ENCODE assay signal across 8 cellular contexts in genomic region chr16:22192261-22193133, GRCh38. TPM values are rescaled to one million over a fixed set of nuclear protein-coding genes. Genes with fewer than 3 reads are reported as not detected.
DNase-seq lines count a peak whose midpoint lies in the region; ATAC-seq and TF ChIP-seq lines count a peak whose summit lies in the region.

No MANE protein-coding gene starts in this region.

- H3K36me3 ChIP-seq in SJSA1 (no peaks in the 10 kb centered on the region), heart left ventricle (no peaks in the 10 kb centered on the region)

- H3K27me3 ChIP-seq in HL-60 (ENCODE audit: insufficient read depth, poor library complexity, severe bottlenecking) (no peaks in the 10 kb centered on the region), SJSA1 (replicated peaks) (no peaks in the 10 kb centered on the region), heart left ventricle (no peaks in the 10 kb centered on the region)

- H3K4me3 Mint-ChIP-seq in activated naive CD4-positive, alpha-beta T cell treated with anti-CD3 and anti-CD28 coated beads, Interleukin-2, amount 50 U/mL, for 24 hours, result peak overlapping the region; percentile 91

- H3K4me3 ChIP-seq in GM12865 (ENCODE audit: low read depth, low read length), result peak overlapping the region; percentile 82
- peak overlapping the region; percentile 70 for H3K4me3 ChIP-seq in HL-60 (replicated peaks; ENCODE audit: insufficient read depth, low read length)
- H3K4me3 ChIP-seq in SJSA1, result peak overlapping the region; percentile 53
- peak overlapping the region in 11 of 12 donors; percentile 34 to 94 (median 76) for H3K4me3 ChIP-seq in heart left ventricle

- H3K27me3 Mint-ChIP-seq in activated naive CD4-positive, alpha-beta T cell treated with anti-CD3 and anti-CD28 coated beads, Interleukin-2, amount 50 U/mL, for 24 hours, result peaks cover 2% of the 10 kb centered on the region

- H3K27ac ChIP-seq in HL-60 (replicated peaks) (no peak overlapping the region), SJSA1 (peak overlapping the region; percentile 76), heart left ventricle (peak overlapping the region; percentile 90 to 99 (median 96))

- intact Hi-C loops in heart left ventricle (cut with DNase I), result loop anchor here in 2 of 10 donors (5.0 to 10.0 kb wide), 4 partner anchors 180 to 1028 kb away; partner anchors contain the start of genes CDR2 (in 2 of the 2) and USP31 (in 1 of the 2)

- H3K4me1 Mint-ChIP-seq in activated naive CD4-positive, alpha-beta T cell treated with anti-CD3 and anti-CD28 coated beads, Interleukin-2, amount 50 U/mL, for 24 hours, result peaks cover 72% of the 10 kb centered on the region

- peak overlapping the region; percentile 92 for H3K27ac Mint-ChIP-seq in activated naive CD4-positive, alpha-beta T cell treated with anti-CD3 and anti-CD28 coated beads, Interleukin-2, amount 50 U/mL, for 24 hours

- H3K36me3 Mint-ChIP-seq in activated naive CD4-positive, alpha-beta T cell treated with anti-CD3 and anti-CD28 coated beads, Interleukin-2, amount 50 U/mL, for 24 hours, result peaks cover 2% of the 10 kb centered on the region

- TF ChIP-seq POLR2A in heart left ventricle (IDR thresholded peaks at IDR 0.05), result peak in 1 of 2 donors; percentile 19

- H3K9me3 Mint-ChIP-seq in activated naive CD4-positive, alpha-beta T cell treated with anti-CD3 and anti-CD28 coated beads, Interleukin-2, amount 50 U/mL, for 24 hours, result peaks cover 8% of the 10 kb centered on the region

- peak; percentile 4 to 27 (median 14) for ATAC-seq in heart left ventricle

- WGBS in heart left ventricle, 4 donors, result 23 to 27% (median 24%) methylated on average over 16 of the region's 16 CpGs

- H3K9me3 ChIP-seq in SJSA1 (replicated peaks) (no peaks in the 10 kb centered on the region), heart left ventricle (no peaks in the 10 kb centered on the region)

- H3K4me1 ChIP-seq in SJSA1 (replicated peaks) (peaks cover 20% of the 10 kb centered on the region), heart left ventricle (peaks cover 4 to 63% (median 32%) of the 10 kb centered on the region in 12 donors)

- TF ChIP-seq CTCF in GM12865 (IDR thresholded peaks at IDR 0.05; ENCODE audit: insufficient read depth, low read depth, low read length, missing control alignments), result no peak
- TF ChIP-seq CTCF in HL-60 (IDR thresholded peaks at IDR 0.05; ENCODE audit: insufficient read depth, low read length), result no peak
- no peak for TF ChIP-seq CTCF in heart left ventricle (IDR thresholded peaks at IDR 0.05)

- DNase-seq in GM12865 (ENCODE audit: low read depth), result peak; percentile 94
- DNase-seq in HL-60 (ENCODE audit: low read depth in 1 of 2, low spot score in 1 of 2), result peak in 1 of 2 experiments; percentile 88
- DNase-seq in SJSA1 (ENCODE audit: low read depth in 1 of 2, low spot score in 2 of 2), result peak; percentile 76 to 86
- peak; percentile 83 to 90 (median 84) for DNase-seq in heart left ventricle
- peak; percentile 97 for DNase-seq in pulmonary artery endothelial cell (ENCODE audit: low read depth, low spot score)
- peak; percentile 89 for DNase-seq in ureter (ENCODE audit: low spot score)
- DNase-seq in RKO (ENCODE audit: low spot score), result no peak

RNA-seq across cellular contexts. Expression of gene EEF2K, which starts 13.6 kb away (rescaled TPM):
- 6.5 and 11.2 TPM in 2 replicates for total RNA-seq in SJSA1 (2014; rRNA removed; shearing (Covaris generic))
- 10 to 100 TPM; 16.4 to 33.6 (median 24.6) TPM for total RNA-seq in heart left ventricle
- 1 to 10 TPM; 8.3 to 9.6 TPM for polyA plus RNA-seq in heart left ventricle
- 29.5 and 36.8 TPM in 2 replicates for total RNA-seq in pulmonary artery endothelial cell
- total RNA-seq in ureter, result 52.7 TPM

RNA-seq across cellular contexts. Expression of gene SDR42E2, which starts 30.2 kb away (rescaled TPM):
- total RNA-seq in SJSA1 (2014; rRNA removed; shearing (Covaris generic)), result not detected in 2 replicates
- total RNA-seq in heart left ventricle (not detected), pulmonary artery endothelial cell (0.07 TPM in 1 of 2 replicates, not detected in the other), ureter (0.18 TPM)
- not detected for polyA plus RNA-seq in heart left ventricle
